Comparison of ENCODE assay signal across 8 cellular contexts in the genomic region with DNA sequence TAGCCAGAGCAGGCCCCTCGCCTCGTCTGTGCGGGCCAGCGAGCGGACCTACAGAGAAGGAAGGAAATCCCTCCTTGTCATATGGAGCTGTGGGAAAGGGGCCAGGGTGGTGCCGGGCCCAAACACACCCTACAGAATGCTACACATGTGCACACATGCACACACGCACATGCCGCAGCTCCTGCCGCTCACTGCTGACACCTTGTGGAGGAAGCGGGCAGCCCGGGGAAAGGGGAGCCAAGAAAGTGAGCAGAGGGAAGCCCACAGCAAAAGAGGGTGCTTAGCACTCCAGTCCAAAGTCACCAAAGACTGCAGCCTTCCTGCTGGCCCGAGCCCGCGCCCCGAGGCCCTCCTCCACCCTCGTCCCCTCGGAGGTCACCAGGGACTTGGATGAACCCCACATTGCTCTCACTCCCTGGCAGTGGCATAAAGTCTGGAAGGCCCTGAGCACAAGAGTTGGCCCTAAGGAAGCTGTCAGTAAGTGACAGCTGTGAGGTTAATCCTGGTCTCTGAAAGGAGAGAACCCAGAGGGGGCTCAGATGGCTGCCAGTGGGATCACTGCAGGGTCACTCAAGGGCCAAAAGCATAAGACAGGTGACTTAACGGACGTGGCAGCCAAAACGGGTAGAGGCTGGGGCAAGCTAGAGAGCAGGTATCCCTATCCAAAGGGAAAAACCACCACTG.
DNase-seq lines count a peak whose midpoint lies in the region; ATAC-seq and TF ChIP-seq lines count a peak whose summit lies in the region.

No MANE protein-coding gene starts in this region.

- peak; percentile 76 to 85 for ATAC-seq in naive thymus-derived CD8-positive, alpha-beta T cell
- no peak for ATAC-seq in HG02588 (IDR thresholded peaks at IDR 0.05; ENCODE audit: unreplicated experiment)

- DNase-seq in Ammon's horn (ENCODE audit: low spot score) (peak; percentile 65), HCEC 1CT (peak; percentile 34), NCI-H82 treated with DMSO at 0.1 percent for 48 hours (lab: John Stamatoyannopoulos, UW; ENCODE audit: unreplicated experiment) (peak; percentile 81), activated T-cell treated with anti-CD3 and anti-CD28 coated beads for 1 hour (ENCODE audit: low read depth) (peak; percentile 61), epithelial cell of esophagus (ENCODE audit: low read depth) (peak; percentile 77)
- DNase-seq in naive thymus-derived CD8-positive, alpha-beta T cell, result peak; percentile 34 to 78 (median 62)
- peak; percentile 57 for DNase-seq in stimulated activated naive CD4-positive, alpha-beta T cell treated with Interleukin-2 at 50 U/mL for 16 hours (lab: John Stamatoyannopoulos, UW)

- no peak overlapping the region for H3K4me3 Mint-ChIP-seq in naive thymus-derived CD8-positive, alpha-beta T cell

- peaks cover 2 to 8% (median 5%) of the 10 kb centered on the region in 4 donors for H3K4me1 Mint-ChIP-seq in naive thymus-derived CD8-positive, alpha-beta T cell

- no peaks in the 10 kb centered on the region for H3K27me3 Mint-ChIP-seq in naive thymus-derived CD8-positive, alpha-beta T cell

- peaks cover 0 to 56% (median 12%) of the 10 kb centered on the region in 3 donors for H3K36me3 Mint-ChIP-seq in naive thymus-derived CD8-positive, alpha-beta T cell

- no peak overlapping the region for H3K4me3 ChIP-seq in epithelial cell of esophagus (ENCODE audit: low read length)

- peak; percentile 96 for TF ChIP-seq CTCF in epithelial cell of esophagus (IDR thresholded peaks at IDR 0.05; ENCODE audit: insufficient read depth, low read depth, low read length, missing control alignments)

- no peaks in the 10 kb centered on the region for H3K9me3 Mint-ChIP-seq in naive thymus-derived CD8-positive, alpha-beta T cell

- no peak overlapping the region for H3K27ac Mint-ChIP-seq in naive thymus-derived CD8-positive, alpha-beta T cell

- POLR2A ChIA-PET in naive thymus-derived CD8-positive, alpha-beta T cell (lab: Charles Lee), result interaction anchor here (1.8 kb wide), 1 partner anchor 147 kb away, joined by 9 read pairs; no protein-coding TSS in a partner anchor
